Comparison of ENCODE assay signal across 9 cellular contexts in genomic region chr7:121872831-121873764, GRCh38. TPM values are rescaled to one million over a fixed set of nuclear protein-coding genes. Genes with fewer than 3 reads are reported as not detected.
A peak's percentile ranks its signal among the peaks of the same experiment; 100 is the strongest.
DNase-seq lines count a peak whose midpoint lies in the region; ATAC-seq and TF ChIP-seq lines count a peak whose summit lies in the region.
"Had no signal": no experiment of that assay in that cellular context is flagged by ENCODE, and none has a peak within 500 bp of the region (broad histone marks: within the 10 kb centered on the region; RNA-seq: fewer than 3 reads in every experiment).

Gene PTPRZ1, plus strand, starts transcription at chr7:121873161. Its CDS starts 339 bp downstream, at chr7:121873500.

- H3K4me1 Mint-ChIP-seq in nephron progenitor cell, result peaks cover 27% of the 10 kb centered on the region

- TF ChIP-seq EP300 in SK-N-SH (IDR thresholded peaks at IDR 0.05; ENCODE audit: borderline replicate concordance in 1 of 2, low read depth in 1 of 2, low read length in 1 of 2), result no peak

- H3K4me2 ChIP-seq in GM23248 (ENCODE audit: unreplicated experiment), result peak within 1 kb of the TSS; percentile 88
- H3K4me2 ChIP-seq in SK-N-SH, result peak within 1 kb of the TSS; percentile 82

- POLR2A ChIA-PET in AG04449 (lab: Yijun Ruan, JAX) (no interaction called here), SK-N-SH (lab: Yijun Ruan, JAX) (no interaction called here)

- WGBS in GM23248 (ENCODE audit: low coverage in 1 of 2, low lambda C conversion rate in 2 of 2, missing lambda C conversion rate in 2 of 2), 2 experiments, result 2% methylated on average over 66 to 68 of the region's 85 CpGs
- 3% methylated on average over 51 of the region's 85 CpGs for WGBS in SK-N-SH (ENCODE audit: low lambda C conversion rate)

- H3K4me3 ChIP-seq in AG04449 (ENCODE audit: low read depth, low read length), result peak within 1 kb of the TSS; percentile 60
- peak within 1 kb of the TSS; percentile 75 for H3K4me3 ChIP-seq in GM23248
- H3K4me3 ChIP-seq in SK-N-SH (ENCODE audit: low read depth in 2 of 2, low read length in 1 of 2), result peak within 1 kb of the TSS; percentile 29 to 56
- peak within 1 kb of the TSS; percentile 56 for H3K4me3 ChIP-seq in fibroblast of villous mesenchyme (ENCODE audit: low read depth, low read length)

- H4K20me1 ChIP-seq in GM23248 (ENCODE audit: insufficient read depth) (no peaks in the 10 kb centered on the region), SK-N-SH (ENCODE audit: insufficient read depth) (no peaks in the 10 kb centered on the region)

- H3K9ac ChIP-seq in GM23248, result 0 out of 2 replicates have a peak within 1 kb of the TSS, but pooled peaks have one; percentile 15
- H3K9ac ChIP-seq in SK-N-SH, result no peak within 1 kb of the TSS

- peak within 1 kb of the TSS; percentile 96 for H3K4me3 Mint-ChIP-seq in nephron progenitor cell

- H3K27me3 Mint-ChIP-seq in nephron progenitor cell (ENCODE audit: low read depth, poor library complexity), result peaks cover 28% of the 10 kb centered on the region

- TF ChIP-seq CTCF in AG04449 (IDR thresholded peaks at IDR 0.05; ENCODE audit: insufficient read depth, low read length, missing control alignments) (no peak), SK-N-SH (IDR thresholded peaks at IDR 0.05) (no peak), fibroblast of villous mesenchyme (IDR thresholded peaks at IDR 0.05; ENCODE audit: insufficient read depth, low read depth, low read length) (no peak), nephron progenitor cell (IDR thresholded peaks at IDR 0.05) (no peak)

- in situ Hi-C loops in GM23248 (cut with MboI), result no loop called here

- H3K27ac Mint-ChIP-seq in nephron progenitor cell, result no peak within 1 kb of the TSS

- no peaks in the 10 kb centered on the region for H3K9me3 ChIP-seq in GM23248 (ENCODE audit: low read depth)
- no peaks in the 10 kb centered on the region for H3K9me3 ChIP-seq in SK-N-SH

- H3K9me3 Mint-ChIP-seq in nephron progenitor cell, result no peaks in the 10 kb centered on the region

- peaks cover 6% of the 10 kb centered on the region; the same call in 1 of the 2 replicates for H3K4me1 ChIP-seq in GM23248 (ENCODE audit: insufficient read depth)
- H3K4me1 ChIP-seq in SK-N-SH (ENCODE audit: control insufficient read depth in 1 of 2, insufficient read depth in 2 of 2, low read depth in 1 of 2, low read length in 1 of 2), result peaks cover 0 to 3% of the 10 kb centered on the region in 2 experiments; a peak in 1 of 4 replicates

- peak within 1 kb of the TSS; percentile 87 for H2AFZ ChIP-seq in GM23248
- peak within 1 kb of the TSS; percentile 57 for H2AFZ ChIP-seq in SK-N-SH (ENCODE audit: low read depth)

- H3F3A ChIP-seq in GM23248 (ENCODE audit: insufficient read depth), result no peaks in the 10 kb centered on the region
- no peaks in the 10 kb centered on the region for H3F3A ChIP-seq in SK-N-SH (replicated peaks; ENCODE audit: insufficient read depth)

- CTCF ChIA-PET in AG04449 (lab: Yijun Ruan, JAX), result interaction anchor here (1.6 kb wide), 1 partner anchor 121 kb away, joined by 5 read pairs; no protein-coding TSS in a partner anchor
- CTCF ChIA-PET in SK-N-SH (lab: Yijun Ruan, JAX), result interaction anchor here (1.3 kb wide), 1 partner anchor 220 kb away, joined by 5 read pairs; no protein-coding TSS in a partner anchor

- H3K36me3 Mint-ChIP-seq in nephron progenitor cell (ENCODE audit: low read depth), result no peaks in the 10 kb centered on the region

- H3K79me2 ChIP-seq in GM23248 (ENCODE audit: insufficient read depth) (no peaks in the 10 kb centered on the region), SK-N-SH (ENCODE audit: insufficient read depth) (no peaks in the 10 kb centered on the region)

- no peak for DNase-seq in AG04449 (ENCODE audit: low read depth, low spot score)
- peak; percentile 55 for DNase-seq in GM23248
- DNase-seq in SK-N-SH, result peak; percentile 68
- peak; percentile 6 for DNase-seq in fibroblast of villous mesenchyme (ENCODE audit: low read depth)
- peak; percentile 83 for DNase-seq in nephron progenitor cell
- DNase-seq in NOMO-1 (lab: John Stamatoyannopoulos, UW; ENCODE audit: unreplicated experiment in 2 of 2), result no peak

- H3K27me3 ChIP-seq in GM23248 (replicated peaks; ENCODE audit: insufficient read depth) (peaks cover 55% of the 10 kb centered on the region), SK-N-SH (ENCODE audit: insufficient read depth) (peaks cover 26% of the 10 kb centered on the region)

- ATAC-seq in GM19463 (IDR thresholded peaks at IDR 0.05; ENCODE audit: unreplicated experiment) (no peak), HG03565 (IDR thresholded peaks at IDR 0.05; ENCODE audit: unreplicated experiment) (no peak)

- TF ChIP-seq RAD21 in SK-N-SH (IDR thresholded peaks at IDR 0.05; ENCODE audit: low read length), result no peak

- H3K36me3 ChIP-seq in GM23248 (ENCODE audit: low read depth), result no peaks in the 10 kb centered on the region
- H3K36me3 ChIP-seq in SK-N-SH (replicated peaks in 1 of 2; ENCODE audit: control insufficient read depth in 1 of 2, insufficient read depth in 2 of 2, low read length in 1 of 2), result no peaks in the 10 kb centered on the region

- no peaks in the 10 kb centered on the region for H3K9me2 ChIP-seq in GM23248 (ENCODE audit: insufficient read depth)
- H3K9me2 ChIP-seq in SK-N-SH, result no peaks in the 10 kb centered on the region

- no peak within 1 kb of the TSS for H3K27ac ChIP-seq in GM23248
- H3K27ac ChIP-seq in SK-N-SH (ENCODE audit: low read depth in 2 of 2, low read length in 1 of 2), result no peak within 1 kb of the TSS

TF ChIP-seq in SK-N-SH, 30 proteins besides CTCF, POLR2A, EP300 and RAD21:
- TF ChIP-seq MXI1 (IDR thresholded peaks at IDR 0.05; ENCODE audit: low read depth, low read length) (no peak), EZH2phosphoT487 (IDR thresholded peaks at IDR 0.05; ENCODE audit: borderline replicate concordance, low read depth) (peak; percentile 89; the same call in 1 of the 2 replicates)

RNA-seq across cellular contexts. Expression of gene PTPRZ1, which starts in this region (rescaled TPM):
- total RNA-seq in GM23248 (2014; rRNA removed; shearing (Covaris generic)), result under 0.01 TPM in 1 of 2 replicates, not detected in the other
- polyA plus RNA-seq in GM23248 (2016; fragmentation: Nextera tagmentation; extraction: Ambion mirVana) (not detected in 2 replicates), SK-N-SH (2012; rRNA removed) (not detected in 2 replicates)
- not detected in 2 replicates for polyA plus RNA-seq in SK-N-SH (2012; cell fraction: cytosol; rRNA removed)
- polyA plus RNA-seq in SK-N-SH (2012; cell fraction: nucleus; rRNA removed), result not detected in 2 replicates
- total RNA-seq in fibroblast of villous mesenchyme, result 0.43 TPM in 1 of 2 replicates, not detected in the other
- total RNA-seq: dermis microvascular lymphatic vessel endothelial cell had no signal

Comparison
In these comparisons a context has a peak if more than half of its experiments do, and no peak if none do; other contexts are left out.
1. Peak in DNase-seq, H3K4me3 ChIP-seq, H3K9ac ChIP-seq and H3K4me2 ChIP-seq in GM23248; RNA of the gene not detected or under 1 TPM.
2. Peak in DNase-seq, H3K4me3 ChIP-seq and H3K4me2 ChIP-seq in SK-N-SH; RNA of the gene not detected or under 1 TPM.
3. Peak in DNase-seq and H3K4me3 ChIP-seq in fibroblast of villous mesenchyme; RNA of the gene not detected or under 1 TPM.